In genomic region chr11:78408619-78409018, GRCh38 we compare ENCODE assay signal across 21 cellular contexts. TPM values are rescaled to one million over a fixed set of nuclear protein-coding genes. Genes with fewer than 3 reads are reported as not detected.
A peak's percentile ranks its signal among the peaks of the same experiment; 100 is the strongest.
DNase-seq lines count a peak whose midpoint lies in the region; ATAC-seq and TF ChIP-seq lines count a peak whose summit lies in the region.
"Had no signal": no experiment of that assay in that cellular context is flagged by ENCODE, and none has a peak within 500 bp of the region (broad histone marks: within the 10 kb centered on the region; RNA-seq: fewer than 3 reads in every experiment).

No MANE protein-coding gene starts in this region.

- H2BK5ac ChIP-seq in trophoblast cell (ENCODE audit: low read depth, low read length, poor library complexity): no peak overlapping the region

- no peaks in the 10 kb centered on the region for H3K27me3 ChIP-seq in trophoblast cell (ENCODE audit: insufficient read depth, low read length)
- H3K27me3 ChIP-seq: BE2C had no signal

- no peak overlapping the region for H2BK120ac ChIP-seq in trophoblast cell (ENCODE audit: insufficient read depth, low read length, poor library complexity)

- no peak overlapping the region for H4K12ac ChIP-seq in trophoblast cell (ENCODE audit: low read depth, low read length)

- CTCF ChIA-PET in GM10248 (lab: Yijun Ruan, JAX): interaction anchor here (1.0 kb wide), 1 partner anchor 63 kb away, joined by 3 read pairs; no protein-coding TSS in a partner anchor

- H3K4me1 ChIP-seq in trophoblast cell (ENCODE audit: control insufficient read depth in 1 of 2, insufficient read depth in 2 of 2, low read length in 2 of 2): peaks cover 6 to 9% of the 10 kb centered on the region in 2 experiments
- H3K4me1 ChIP-seq: A549, BE2C had no signal

- no peak overlapping the region for H3K14ac ChIP-seq in trophoblast cell (ENCODE audit: low read length)

- H3K18ac ChIP-seq in trophoblast cell (ENCODE audit: low read length): no peak overlapping the region

- peaks cover 2 to 9% of the 10 kb centered on the region in 2 experiments for H3K36me3 ChIP-seq in trophoblast cell (ENCODE audit: control insufficient read depth in 1 of 2, insufficient read depth in 2 of 2, low read length in 2 of 2)

- H2BK12ac ChIP-seq in trophoblast cell (ENCODE audit: low read length): no peak overlapping the region

- H3K4ac ChIP-seq in trophoblast cell (ENCODE audit: low read depth, low read length): peak overlapping the region; percentile 22

- peaks cover 12 to 20% (median 13%) of the 10 kb centered on the region in 7 donors for H3K9me3 Mint-ChIP-seq in CD14-positive monocyte
- H3K9me3 Mint-ChIP-seq in dendritic cell treated with granulocyte-macrophage colony-stimulating factor and Interleukin-4, amounts not matched to agents 40 ng/mL and 50 ng/mL, for 4 days: peaks cover 22% of the 10 kb centered on the region

- H3K27me3 Mint-ChIP-seq in CD14-positive monocyte (ENCODE audit: low read depth in 3 of 3): peaks cover 0 to 1% (median 1%) of the 10 kb centered on the region in 3 donors
- no peaks in the 10 kb centered on the region for H3K27me3 Mint-ChIP-seq in dendritic cell treated with granulocyte-macrophage colony-stimulating factor and Interleukin-4, amounts not matched to agents 40 ng/mL and 50 ng/mL, for 4 days

- no peak for ATAC-seq in activated CD4-positive, CD25-positive, alpha-beta regulatory T cell treated with anti-CD3 and anti-CD28 coated beads, Interleukin-2, amount 50 U/mL, for 24 hours
- ATAC-seq: A549; CD8-positive, alpha-beta T cell; GM12878; GM23338 had no signal

- H3K79me1 ChIP-seq in trophoblast cell (ENCODE audit: low read length): peaks cover 5% of the 10 kb centered on the region

- DNase-seq in CD14-positive monocyte (ENCODE audit: low spot score) (no peak), trophoblast cell (no peak), SW 1271 (lab: John Stamatoyannopoulos, UW) (no peak), KG1 (lab: John Stamatoyannopoulos, UW) (no peak), GM10248 (ENCODE audit: extremely low spot score) (no peak)
- DNase-seq: 8988T; ACHN; BE2C; C1 segment of cervical spinal cord; Caco-2; CD4-positive, CD25-positive, alpha-beta regulatory T cell; CD8-positive, alpha-beta T cell; DMS153; DND-41; H9; HFFc6 had no signal

- H3K4me3 ChIP-seq in trophoblast cell (ENCODE audit: low read depth, low read length): no peak overlapping the region
- H3K4me3 ChIP-seq: A549, GM12878, GM23338 had no signal

- H3K4me2 ChIP-seq in trophoblast cell (ENCODE audit: low read length): no peak overlapping the region
- H3K4me2 ChIP-seq: A549, GM23338 had no signal

- H3K23ac ChIP-seq in trophoblast cell (ENCODE audit: low read length): no peak overlapping the region

- peaks cover 51 to 55% of the 10 kb centered on the region in 2 donors for H3K36me3 Mint-ChIP-seq in CD14-positive monocyte
- H3K36me3 Mint-ChIP-seq in dendritic cell treated with granulocyte-macrophage colony-stimulating factor and Interleukin-4, amounts not matched to agents 40 ng/mL and 50 ng/mL, for 4 days (ENCODE audit: low read depth): peaks cover 74% of the 10 kb centered on the region
- H3K36me3 Mint-ChIP-seq: CD4-positive, CD25-positive, alpha-beta regulatory T cell; CD8-positive, alpha-beta T cell had no signal

- no peak overlapping the region for H3K27ac ChIP-seq in trophoblast cell (ENCODE audit: low read depth, low read length)
- H3K27ac ChIP-seq: A549 had no signal

- no peak for TF ChIP-seq CTCF in CD14-positive monocyte (IDR thresholded peaks at IDR 0.05)
- no peak for TF ChIP-seq CTCF in GM10248 (IDR thresholded peaks at IDR 0.05; ENCODE audit: control extremely low read depth, extremely low read depth, low read depth, missing control alignments)

- POLR2A ChIA-PET in GM10248 (lab: Yijun Ruan, JAX): no interaction called here

- H3K9me3 ChIP-seq in trophoblast cell (ENCODE audit: insufficient read depth, low read depth, low read length): peaks cover 2% of the 10 kb centered on the region
- H3K9me3 ChIP-seq: BE2C had no signal

- no peak overlapping the region for H3K9ac ChIP-seq in trophoblast cell (ENCODE audit: low read length)

- H2AFZ ChIP-seq in trophoblast cell (ENCODE audit: insufficient read depth, low read length, poor library complexity): no peak overlapping the region
- H2AFZ ChIP-seq: GM23338 had no signal

- WGBS in trophoblast cell (ENCODE audit: extremely low coverage, insufficient coverage, insufficient read length): no CpG with 5 or more reads among the region's 3 CpGs

- H3K4me1 Mint-ChIP-seq in CD14-positive monocyte: peaks cover 60% of the 10 kb centered on the region
- peaks cover 62% of the 10 kb centered on the region for H3K4me1 Mint-ChIP-seq in dendritic cell treated with granulocyte-macrophage colony-stimulating factor and Interleukin-4, amounts not matched to agents 40 ng/mL and 50 ng/mL, for 4 days (ENCODE audit: low read depth)
- H3K4me1 Mint-ChIP-seq: CD4-positive, CD25-positive, alpha-beta regulatory T cell had no signal

- no peak overlapping the region for H2AK5ac ChIP-seq in trophoblast cell (ENCODE audit: low read length)

- H4K8ac ChIP-seq in trophoblast cell (ENCODE audit: low read depth, low read length): no peak overlapping the region

- intact Hi-C loops in CD14-positive monocyte (cut with micrococcal nuclease): no loop called here
- intact Hi-C loops in dendritic cell treated with granulocyte-macrophage colony-stimulating factor and Interleukin-4, amounts not matched to agents 40 ng/mL and 50 ng/mL, for 4 days (cut with micrococcal nuclease): loop anchor here (5.0 kb wide), 1 partner anchor 36 kb away; no protein-coding TSS in a partner anchor

- H3K27ac Mint-ChIP-seq in CD14-positive monocyte: peak overlapping the region in 6 of 7 donors; percentile 23 to 76 (median 69)
- H3K27ac Mint-ChIP-seq in dendritic cell treated with granulocyte-macrophage colony-stimulating factor and Interleukin-4, amounts not matched to agents 40 ng/mL and 50 ng/mL, for 4 days: peak overlapping the region; percentile 74
- H3K27ac Mint-ChIP-seq: CD4-positive, CD25-positive, alpha-beta regulatory T cell; CD8-positive, alpha-beta T cell; GM23338; H9; HFFc6 had no signal

- H3K79me2 ChIP-seq in trophoblast cell (ENCODE audit: control insufficient read depth, insufficient read depth, low read length, poor library complexity): peaks cover 19% of the 10 kb centered on the region

- H3K4me3 Mint-ChIP-seq in CD14-positive monocyte: no peak overlapping the region
- H3K4me3 Mint-ChIP-seq in dendritic cell treated with granulocyte-macrophage colony-stimulating factor and Interleukin-4, amounts not matched to agents 40 ng/mL and 50 ng/mL, for 4 days: no peak overlapping the region
- H3K4me3 Mint-ChIP-seq: CD4-positive, CD25-positive, alpha-beta regulatory T cell; CD8-positive, alpha-beta T cell; GM23338; H9; HFFc6 had no signal

- no peak overlapping the region for H4K91ac ChIP-seq in trophoblast cell (ENCODE audit: low read depth, low read length)

RNA-seq across cellular contexts. Expression of gene GAB2, which starts 9.0 kb away (rescaled TPM):
- polyA plus RNA-seq in CD14-positive monocyte: 1 to 10 TPM; 2.8 to 4.4 TPM
- polyA plus RNA-seq in trophoblast cell (2013): 105 and 110 TPM in 2 replicates
